Comparison of ENCODE assay signal across 21 cellular contexts in the genomic region with DNA sequence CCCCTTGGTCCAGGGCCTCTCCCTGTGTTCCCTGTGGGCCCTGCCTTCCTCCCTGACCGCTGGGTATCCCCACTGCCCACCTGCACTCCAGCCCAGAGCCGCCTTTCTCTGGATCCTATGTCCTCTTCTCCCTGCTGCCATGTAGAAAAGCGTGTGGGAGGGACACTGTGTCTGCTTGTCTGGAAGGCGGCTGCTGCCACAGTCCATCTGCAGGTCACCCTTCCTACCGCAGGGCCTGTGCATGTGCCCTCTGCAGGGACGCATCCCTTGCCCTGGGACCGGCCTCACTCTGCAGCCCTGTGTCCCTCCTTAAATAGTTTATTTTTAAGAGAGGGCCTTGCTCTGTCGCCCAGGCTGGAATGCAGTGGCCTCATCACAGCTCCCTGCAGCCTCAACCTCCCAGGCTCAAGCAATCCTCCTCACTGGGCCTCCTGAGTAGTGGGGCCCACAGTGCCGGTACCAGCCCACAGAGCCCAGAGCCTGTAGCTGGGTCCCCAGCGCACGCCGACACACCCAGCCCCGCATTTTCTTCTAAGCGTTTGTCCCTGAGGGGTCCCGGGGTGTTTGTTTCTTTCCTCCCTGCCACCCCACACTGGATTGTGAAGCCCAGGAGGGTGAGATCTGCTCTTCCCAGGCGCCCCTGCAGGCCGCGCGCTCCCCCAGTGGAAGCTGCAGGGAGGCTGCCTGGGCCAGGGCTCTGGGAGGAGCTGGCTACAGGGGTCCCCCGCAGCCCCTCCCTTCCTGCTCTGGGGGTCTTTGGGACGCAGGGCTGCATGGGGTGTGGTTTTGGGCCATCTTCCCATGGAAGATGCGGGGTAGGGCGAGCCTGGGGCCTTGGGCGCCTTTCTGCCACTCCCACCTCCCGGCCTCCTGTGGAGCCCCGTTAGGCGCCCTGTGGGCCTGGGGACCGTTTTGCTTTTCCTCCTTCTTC. TPM values are rescaled to one million over a fixed set of nuclear protein-coding genes. Genes with fewer than 3 reads are reported as not detected.
A peak's percentile ranks its signal among the peaks of the same experiment; 100 is the strongest.
DNase-seq lines count a peak whose midpoint lies in the region; ATAC-seq and TF ChIP-seq lines count a peak whose summit lies in the region.
"Had no signal": no experiment of that assay in that cellular context is flagged by ENCODE, and none has a peak within 500 bp of the region (broad histone marks: within the 10 kb centered on the region; RNA-seq: fewer than 3 reads in every experiment).

No MANE protein-coding gene starts in this region.

- DNase-seq in SK-N-SH (peak; percentile 56), GM23338 (ENCODE audit: low spot score) (no peak), cerebellum (ENCODE audit: low spot score) (peak; percentile 29), retinal pigment epithelial cell (ENCODE audit: low read depth) (no peak), NCI-H510A (lab: John Stamatoyannopoulos, UW) (no peak)
- no peak for DNase-seq in CD8-positive, alpha-beta T cell
- DNase-seq: activated CD8-positive, alpha-beta T cell treated with anti-CD3 and anti-CD28 coated beads, Interleukin-2, amount 10 ng/mL, durations not matched to agents 7 days and 5 days; cerebellar nuclear complex; HFFc6; NCI-H1930; NCI-H510A treated with DMSO at 0.1 percent for 48 hours; trophoblast cell had no signal

- H3K9me3 Mint-ChIP-seq in GM23338: no peaks in the 10 kb centered on the region
- no peaks in the 10 kb centered on the region for H3K9me3 Mint-ChIP-seq in CD8-positive, alpha-beta T cell
- H3K9me3 Mint-ChIP-seq: activated T-helper 17 cell treated with anti-CD3 and anti-CD28 coated beads, Interleukin-2, amount 50 U/mL, for 72 hours; HFFc6; stimulated activated effector memory CD8-positive, alpha-beta T cell treated with anti-CD3 and anti-CD28 coated beads, Interleukin-12 subunit alpha, Interleukin-12 subunit beta, amount 100 ng/mL, for 72 hours had no signal

- H3K4me3 Mint-ChIP-seq in GM23338: no peak overlapping the region
- no peak overlapping the region for H3K4me3 Mint-ChIP-seq in CD8-positive, alpha-beta T cell
- H3K4me3 Mint-ChIP-seq: activated CD8-positive, alpha-beta T cell treated with anti-CD3 and anti-CD28 coated beads, Interleukin-2, amount 10 ng/mL, durations not matched to agents 7 days and 5 days; activated T-helper 17 cell treated with anti-CD3 and anti-CD28 coated beads, Interleukin-2, amount 50 U/mL, for 72 hours; HFFc6; stimulated activated effector memory CD8-positive, alpha-beta T cell treated with anti-CD3 and anti-CD28 coated beads, Interleukin-12 subunit alpha, Interleukin-12 subunit beta, amount 100 ng/mL, for 72 hours had no signal

- no peak overlapping the region for H3K27ac Mint-ChIP-seq in GM23338
- H3K27ac Mint-ChIP-seq in CD8-positive, alpha-beta T cell: no peak overlapping the region
- H3K27ac Mint-ChIP-seq: activated CD8-positive, alpha-beta T cell treated with anti-CD3 and anti-CD28 coated beads, Interleukin-2, amount 10 ng/mL, durations not matched to agents 7 days and 5 days; activated T-helper 17 cell treated with anti-CD3 and anti-CD28 coated beads, Interleukin-2, amount 50 U/mL, for 72 hours; HFFc6; stimulated activated effector memory CD8-positive, alpha-beta T cell treated with anti-CD3 and anti-CD28 coated beads, Interleukin-12 subunit alpha, Interleukin-12 subunit beta, amount 100 ng/mL, for 72 hours had no signal

- CTCF ChIA-PET in SK-N-SH (lab: Yijun Ruan, JAX): no interaction called here
- CTCF ChIA-PET in CD8-positive, alpha-beta T cell (lab: Charles Lee): no interaction called here

- H3K9ac ChIP-seq in SK-N-SH: no peak overlapping the region

- H3K4me1 ChIP-seq in SK-N-SH (ENCODE audit: control insufficient read depth in 1 of 2, insufficient read depth in 2 of 2, low read depth in 1 of 2, low read length in 1 of 2) (peaks cover 0 to 7% of the 10 kb centered on the region in 2 experiments; a peak in 1 of 4 replicates), GM23338 (ENCODE audit: insufficient read depth) (peaks cover 2% of the 10 kb centered on the region; the same call in 1 of the 2 replicates)
- peaks cover 10% of the 10 kb centered on the region for H3K4me1 ChIP-seq in CD8-positive, alpha-beta T cell (ENCODE audit: insufficient read depth, low read length)
- H3K4me1 ChIP-seq: A549 had no signal

- H3K79me2 ChIP-seq in SK-N-SH (ENCODE audit: insufficient read depth) (peaks cover 5% of the 10 kb centered on the region; the same call in 1 of the 2 replicates), GM23338 (replicated peaks; ENCODE audit: insufficient read depth) (no peaks in the 10 kb centered on the region)

- peaks cover 4% of the 10 kb centered on the region for H3K4me1 Mint-ChIP-seq in GM23338
- no peaks in the 10 kb centered on the region for H3K4me1 Mint-ChIP-seq in CD8-positive, alpha-beta T cell (ENCODE audit: low read depth)
- H3K4me1 Mint-ChIP-seq: activated T-helper 17 cell treated with anti-CD3 and anti-CD28 coated beads, Interleukin-2, amount 50 U/mL, for 72 hours; stimulated activated effector memory CD8-positive, alpha-beta T cell treated with anti-CD3 and anti-CD28 coated beads, Interleukin-12 subunit alpha, Interleukin-12 subunit beta, amount 100 ng/mL, for 72 hours had no signal

- TF ChIP-seq RAD21 in SK-N-SH (IDR thresholded peaks at IDR 0.05; ENCODE audit: low read length): no peak

- H3K27me3 ChIP-seq in SK-N-SH (ENCODE audit: insufficient read depth) (no peaks in the 10 kb centered on the region), GM23338 (ENCODE audit: insufficient read depth) (peaks cover 54% of the 10 kb centered on the region)
- H3K27me3 ChIP-seq in CD8-positive, alpha-beta T cell (ENCODE audit: insufficient read depth, low read length): peaks cover 2% of the 10 kb centered on the region
- H3K27me3 ChIP-seq: MG63, pancreas had no signal

- H3K27ac ChIP-seq in SK-N-SH (ENCODE audit: low read depth in 2 of 2, low read length in 1 of 2): no peak overlapping the region
- no peak overlapping the region for H3K27ac ChIP-seq in GM23338 (ENCODE audit: low read depth)
- H3K27ac ChIP-seq in CD8-positive, alpha-beta T cell (ENCODE audit: low read depth, low read length): no peak overlapping the region
- H3K27ac ChIP-seq: A549, pancreas had no signal

- H3K36me3 ChIP-seq in SK-N-SH (replicated peaks in 1 of 2; ENCODE audit: control insufficient read depth in 1 of 2, insufficient read depth in 2 of 2, low read length in 1 of 2): no peaks in the 10 kb centered on the region
- no peaks in the 10 kb centered on the region for H3K36me3 ChIP-seq in GM23338 (ENCODE audit: insufficient read depth)
- H3K36me3 ChIP-seq in CD8-positive, alpha-beta T cell (ENCODE audit: insufficient read depth, low read length): no peaks in the 10 kb centered on the region
- H3K36me3 ChIP-seq: MG63, pancreas had no signal

- H3K36me3 Mint-ChIP-seq in GM23338 (ENCODE audit: low read depth): no peaks in the 10 kb centered on the region
- H3K36me3 Mint-ChIP-seq in CD8-positive, alpha-beta T cell: no peaks in the 10 kb centered on the region
- H3K36me3 Mint-ChIP-seq: stimulated activated effector memory CD8-positive, alpha-beta T cell treated with anti-CD3 and anti-CD28 coated beads, Interleukin-12 subunit alpha, Interleukin-12 subunit beta, amount 100 ng/mL, for 72 hours had no signal

- H3K9me3 ChIP-seq in SK-N-SH: no peaks in the 10 kb centered on the region
- H3K9me3 ChIP-seq in CD8-positive, alpha-beta T cell (ENCODE audit: low read length): no peaks in the 10 kb centered on the region
- H3K9me3 ChIP-seq: MG63, pancreas had no signal

- 83% methylated on average over 15 of the region's 28 CpGs for WGBS in SK-N-SH (ENCODE audit: low lambda C conversion rate)

- intact Hi-C loops in CD8-positive, alpha-beta T cell (cut with DNase I, micrococcal nuclease): no loop called here

- H2AFZ ChIP-seq in SK-N-SH (ENCODE audit: low read depth): no peak overlapping the region
- peak overlapping the region; percentile 43; the same call in 1 of the 2 replicates for H2AFZ ChIP-seq in GM23338

- H3K4me3 ChIP-seq in SK-N-SH (ENCODE audit: low read depth in 2 of 2, low read length in 1 of 2): no peak overlapping the region
- peak overlapping the region; percentile 42; the same call in 1 of the 2 replicates for H3K4me3 ChIP-seq in GM23338
- H3K4me3 ChIP-seq in retinal pigment epithelial cell (ENCODE audit: low read length): no peak overlapping the region
- no peak overlapping the region for H3K4me3 ChIP-seq in CD8-positive, alpha-beta T cell (ENCODE audit: low read depth, low read length)
- H3K4me3 ChIP-seq: A549, MG63, pancreas, smooth muscle cell had no signal

- peaks cover 12% of the 10 kb centered on the region for H3K27me3 Mint-ChIP-seq in GM23338 (ENCODE audit: insufficient read depth, low read depth, poor library complexity)
- H3K27me3 Mint-ChIP-seq in CD8-positive, alpha-beta T cell (ENCODE audit: low read depth): peaks cover 20% of the 10 kb centered on the region

- POLR2A ChIA-PET in SK-N-SH (lab: Yijun Ruan, JAX): interaction anchor here (0.7 kb wide), 1 partner anchor 13 kb away, joined by 3 read pairs; no protein-coding TSS in a partner anchor
- POLR2A ChIA-PET in CD8-positive, alpha-beta T cell (lab: Charles Lee): interaction anchor here (1.3 kb wide), 1 partner anchor 10 kb away, joined by 4 read pairs; no protein-coding TSS in a partner anchor

- H3K9me2 ChIP-seq in SK-N-SH (no peaks in the 10 kb centered on the region), GM23338 (ENCODE audit: insufficient read depth) (no peaks in the 10 kb centered on the region)

- TF ChIP-seq CTCF in SK-N-SH (IDR thresholded peaks at IDR 0.05) (no peak), GM23338 (conservative IDR thresholded peaks at IDR 0.05; ENCODE audit: low read depth in 2 of 2) (peak; percentile 10 to 15; a peak in 2 of 4 replicates), retinal pigment epithelial cell (conservative IDR thresholded peaks at IDR 0.05; ENCODE audit: low read depth, low read length) (peak; percentile 14)
- no peak for TF ChIP-seq CTCF in CD8-positive, alpha-beta T cell (IDR thresholded peaks at IDR 0.05)

- TF ChIP-seq POLR2A in GM18505 (IDR thresholded peaks at IDR 0.05; ENCODE audit: borderline replicate concordance, extremely low read depth, insufficient read depth, insufficient read length): no peak

- TF ChIP-seq EP300 in SK-N-SH (IDR thresholded peaks at IDR 0.05; ENCODE audit: borderline replicate concordance in 1 of 2, low read depth in 1 of 2, low read length in 1 of 2): no peak

- no peak overlapping the region for H3K4me2 ChIP-seq in SK-N-SH
- H3K4me2 ChIP-seq in GM23338: peak overlapping the region; percentile 65; the same call in 1 of the 2 replicates
- H3K4me2 ChIP-seq: A549, smooth muscle cell had no signal

- H3F3A ChIP-seq in SK-N-SH (replicated peaks; ENCODE audit: insufficient read depth) (peaks cover 8% of the 10 kb centered on the region), GM23338 (replicated peaks; ENCODE audit: low read depth) (no peaks in the 10 kb centered on the region)

- H4K20me1 ChIP-seq in SK-N-SH (ENCODE audit: insufficient read depth): peaks cover 8% of the 10 kb centered on the region; the same call in 1 of the 2 replicates
- no peaks in the 10 kb centered on the region; the same call in 1 of the 2 replicates for H4K20me1 ChIP-seq in GM23338 (replicated peaks; ENCODE audit: insufficient read depth)

- ATAC-seq in SK-N-SH treated with all-trans-retinoic acid at 6 μM for 48 hours (no peak; the same call in 2 of the 3 replicates), GM23338 (peak; percentile 10), GM18505 (IDR thresholded peaks at IDR 0.05; ENCODE audit: unreplicated experiment) (no peak)
- ATAC-seq in CD8-positive, alpha-beta T cell: no peak
- ATAC-seq: A549; activated CD8-positive, alpha-beta T cell treated with anti-CD3 and anti-CD28 coated beads, Interleukin-2, amount 10 ng/mL, durations not matched to agents 7 days and 5 days; activated T-helper 17 cell treated with anti-CD3 and anti-CD28 coated beads, Interleukin-2, amount 50 U/mL, for 72 hours; left lobe of liver; pancreas; stimulated activated effector memory CD8-positive, alpha-beta T cell treated with anti-CD3 and anti-CD28 coated beads, Interleukin-12 subunit alpha, Interleukin-12 subunit beta, amount 100 ng/mL, for 72 hours had no signal

RNA-seq across cellular contexts. Expression of a gene that starts 12.8 kb away (rescaled TPM):
- polyA plus RNA-seq in SK-N-SH (2012; rRNA removed) (0.43 and 0.86 TPM in 2 replicates), GM23338 (2016; fragmentation: Nextera tagmentation; extraction: Ambion mirVana) (1.6 and 1.7 TPM in 2 replicates)
- polyA plus RNA-seq in SK-N-SH (2012; cell fraction: cytosol; rRNA removed): 0.41 and 0.88 TPM in 2 replicates
- 1.7 and 2.8 TPM in 2 replicates for polyA plus RNA-seq in SK-N-SH (2012; cell fraction: nucleus; rRNA removed)
- 7.7 and 9.7 TPM in 2 replicates for total RNA-seq in GM23338 (2014; rRNA removed; shearing (Covaris generic))
- total RNA-seq in cerebellum: 9.2 TPM
- total RNA-seq in CD8-positive, alpha-beta T cell: under 1 TPM; 0.08 to 0.11 TPM
- total RNA-seq: smooth muscle cell had no signal
- polyA plus RNA-seq: smooth muscle cell had no signal

RNA-seq across cellular contexts. Expression of a gene that starts 37.5 kb away (rescaled TPM):
- 17.3 and 26.8 TPM in 2 replicates for polyA plus RNA-seq in SK-N-SH (2012; rRNA removed)
- polyA plus RNA-seq in SK-N-SH (2012; cell fraction: cytosol; rRNA removed): 12.3 and 17.5 TPM in 2 replicates
- polyA plus RNA-seq in SK-N-SH (2012; cell fraction: nucleus; rRNA removed): 46.8 and 63.7 TPM in 2 replicates
- 60.8 and 62.8 TPM in 2 replicates for total RNA-seq in GM23338 (2014; rRNA removed; shearing (Covaris generic))
- 62.2 and 63.3 TPM in 2 replicates for polyA plus RNA-seq in GM23338 (2016; fragmentation: Nextera tagmentation; extraction: Ambion mirVana)
- 24.0 TPM for total RNA-seq in cerebellum
- 10 to 100 TPM; 39.0 to 45.8 TPM for total RNA-seq in CD8-positive, alpha-beta T cell

Comparison
In these comparisons a context has a peak if more than half of its experiments do, and no peak if none do; other contexts are left out.
1. DNase-seq: peak in SK-N-SH (single experiment) and cerebellum (single experiment); none in GM23338 (single experiment), retinal pigment epithelial cell (single experiment), CD8-positive, alpha-beta T cell (0 of 7) and NCI-H510A (single experiment).
2. CTCF ChIP-seq: peak in GM23338 (2 of 2) and retinal pigment epithelial cell (single experiment); none in SK-N-SH (single experiment) and CD8-positive, alpha-beta T cell (single experiment).